Comparison of ENCODE assay signal across 18 cellular contexts in the genomic region with DNA sequence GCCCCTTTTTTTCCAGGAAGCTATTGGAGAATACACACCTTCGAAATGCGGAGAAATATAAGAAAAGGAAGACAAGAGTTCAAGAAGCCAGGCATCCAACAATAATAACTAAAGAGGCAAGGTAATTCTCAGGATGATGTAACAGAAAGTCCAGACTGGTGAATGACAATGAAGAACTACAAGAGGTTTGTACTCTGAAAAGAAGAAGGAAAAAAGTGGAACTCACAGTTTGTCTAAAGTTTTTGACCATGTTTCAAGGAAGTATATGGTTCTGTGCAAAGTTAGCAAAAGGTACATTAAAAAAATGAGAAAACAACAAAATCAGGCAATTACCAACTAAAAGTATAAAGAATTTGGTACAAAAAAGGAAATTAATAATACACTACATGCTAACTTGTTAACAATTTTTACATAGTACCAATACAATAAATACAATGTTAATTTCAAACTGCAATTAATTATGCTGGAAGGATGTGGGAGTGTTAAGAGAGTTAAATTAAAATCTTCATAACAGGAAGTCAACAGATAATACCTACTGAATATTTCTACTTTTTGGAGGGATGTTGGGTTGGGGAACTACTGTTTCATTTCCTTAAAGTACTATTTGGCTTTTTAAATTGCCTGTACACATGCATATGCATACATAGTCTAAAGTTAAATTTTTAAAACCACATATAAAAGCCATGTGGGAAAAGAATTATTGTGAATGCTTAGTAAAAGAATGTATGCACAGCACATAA. TPM values are rescaled to one million over a fixed set of nuclear protein-coding genes. Genes with fewer than 3 reads are reported as not detected.
DNase-seq lines count a peak whose midpoint lies in the region; ATAC-seq and TF ChIP-seq lines count a peak whose summit lies in the region.
"Had no signal": no experiment of that assay in that cellular context is flagged by ENCODE, and none has a peak within 500 bp of the region (broad histone marks: within the 10 kb centered on the region; RNA-seq: fewer than 3 reads in every experiment).

No MANE protein-coding gene starts in this region.

- H3K9me3 ChIP-seq in SK-N-SH, result no peaks in the 10 kb centered on the region
- H3K9me3 ChIP-seq in SJCRH30 (replicated peaks), result no peaks in the 10 kb centered on the region
- H3K9me3 ChIP-seq: lower lobe of right lung, prostate gland, tibial artery had no signal

- TF ChIP-seq RAD21 in SK-N-SH (IDR thresholded peaks at IDR 0.05; ENCODE audit: low read length), result no peak

- no peak for TF ChIP-seq EP300 in SK-N-SH (IDR thresholded peaks at IDR 0.05; ENCODE audit: borderline replicate concordance in 1 of 2, low read depth in 1 of 2, low read length in 1 of 2)

- peak overlapping the region in 1 of 2 experiments; percentile 90; a peak in 2 of 4 replicates for H3K27ac ChIP-seq in SK-N-SH (ENCODE audit: low read depth in 2 of 2, low read length in 1 of 2)
- no peak overlapping the region for H3K27ac ChIP-seq in SJCRH30
- H3K27ac ChIP-seq: 22Rv1, prostate gland, tibial artery had no signal

- no peaks in the 10 kb centered on the region for H4K20me1 ChIP-seq in SK-N-SH (ENCODE audit: insufficient read depth)

- H3K27ac Mint-ChIP-seq in activated B cell treated with CpG ODN at 0.5 μM for 24 hours, result peak overlapping the region; percentile 91
- peak overlapping the region; percentile 26 for H3K27ac Mint-ChIP-seq in stimulated activated naive B cell treated with anti-CD40 and anti-IgM and Interleukin-4, amounts not matched to agents 10 μg/mL and 1 μg/mL and 100 μg/mL, for 72 hours

- H3K79me2 ChIP-seq in SK-N-SH (ENCODE audit: insufficient read depth), result no peaks in the 10 kb centered on the region

- WGBS in SK-N-SH (ENCODE audit: low lambda C conversion rate), result 42% methylated on average over 2 of the region's 2 CpGs

- no peak overlapping the region for H3K4me2 ChIP-seq in SK-N-SH

- H3K4me1 ChIP-seq in SK-N-SH (ENCODE audit: control insufficient read depth in 1 of 2, insufficient read depth in 2 of 2, low read depth in 1 of 2, low read length in 1 of 2) (peaks cover 5 to 7% of the 10 kb centered on the region in 2 experiments; a peak in 2 of 4 replicates), SJCRH30 (peaks cover 23% of the 10 kb centered on the region)
- H3K4me1 ChIP-seq: prostate gland, tibial artery had no signal

- CTCF ChIA-PET in SK-N-SH (lab: Yijun Ruan, JAX), result no interaction called here
- CTCF ChIA-PET in activated B cell treated with CpG ODN at 0.5 μM for 24 hours (lab: Charles Lee), result interaction anchor here (0.5 kb wide), 1 partner anchor 96 kb away, joined by 3 read pairs; no protein-coding TSS in a partner anchor

- H3K4me3 Mint-ChIP-seq in activated B cell treated with CpG ODN at 0.5 μM for 24 hours, result no peak overlapping the region
- H3K4me3 Mint-ChIP-seq in stimulated activated naive B cell treated with anti-CD40 and anti-IgM and Interleukin-4, amounts not matched to agents 10 μg/mL and 1 μg/mL and 100 μg/mL, for 72 hours, result no peak overlapping the region

- H3K36me3 Mint-ChIP-seq in activated B cell treated with CpG ODN at 0.5 μM for 24 hours (ENCODE audit: low read depth), result no peaks in the 10 kb centered on the region
- H3K36me3 Mint-ChIP-seq in stimulated activated naive B cell treated with anti-CD40 and anti-IgM and Interleukin-4, amounts not matched to agents 10 μg/mL and 1 μg/mL and 100 μg/mL, for 72 hours, result peaks cover 0 to 3% of the 10 kb centered on the region in 2 donors

- H3K36me3 ChIP-seq in SK-N-SH (replicated peaks in 1 of 2; ENCODE audit: control insufficient read depth in 1 of 2, insufficient read depth in 2 of 2, low read length in 1 of 2), result no peaks in the 10 kb centered on the region
- no peaks in the 10 kb centered on the region for H3K36me3 ChIP-seq in SJCRH30
- H3K36me3 ChIP-seq: cardiac muscle cell, lower lobe of right lung, prostate gland, tibial artery had no signal

- no peaks in the 10 kb centered on the region for H3K9me3 Mint-ChIP-seq in activated B cell treated with CpG ODN at 0.5 μM for 24 hours
- H3K9me3 Mint-ChIP-seq in stimulated activated naive B cell treated with anti-CD40 and anti-IgM and Interleukin-4, amounts not matched to agents 10 μg/mL and 1 μg/mL and 100 μg/mL, for 72 hours, result peaks cover 0 to 4% of the 10 kb centered on the region in 2 donors

- DNase-seq in SK-N-SH, result no peak
- DNase-seq in NOMO-1 (lab: John Stamatoyannopoulos, UW; ENCODE audit: unreplicated experiment in 2 of 2), result peak; percentile 39 to 74
- no peak for DNase-seq in activated B cell treated with CpG ODN at 0.5 μM for 24 hours
- DNase-seq in stimulated activated naive B cell treated with anti-CD40 and anti-IgM and Interleukin-4, amounts not matched to agents 10 μg/mL and 1 μg/mL and 100 μg/mL, for 72 hours, result no peak
- no peak for DNase-seq in SJCRH30
- DNase-seq: C1 segment of cervical spinal cord, DMS79, lower lobe of right lung, NCI-H1092 treated with DMSO at 0.1 percent for 48 hours, NCI-H526 treated with DMSO at 0.1 percent for 48 hours, small intestine, tibial artery had no signal

- ATAC-seq in SK-N-SH treated with all-trans-retinoic acid at 6 μM for 48 hours (no peak), activated B cell treated with CpG ODN at 0.5 μM for 24 hours (ENCODE audit: low read depth) (peak; percentile 49), GM21737 (IDR thresholded peaks at IDR 0.05; ENCODE audit: unreplicated experiment) (no peak), HG02763 (IDR thresholded peaks at IDR 0.05; ENCODE audit: unreplicated experiment) (no peak)
- no peak for ATAC-seq in stimulated activated naive B cell treated with anti-CD40 and anti-IgM and Interleukin-4, amounts not matched to agents 10 μg/mL and 1 μg/mL and 100 μg/mL, for 72 hours (replicated peaks)

- H3K4me1 Mint-ChIP-seq in activated B cell treated with CpG ODN at 0.5 μM for 24 hours, result peaks cover 26% of the 10 kb centered on the region
- peaks cover 15 to 28% of the 10 kb centered on the region in 2 donors for H3K4me1 Mint-ChIP-seq in stimulated activated naive B cell treated with anti-CD40 and anti-IgM and Interleukin-4, amounts not matched to agents 10 μg/mL and 1 μg/mL and 100 μg/mL, for 72 hours

- H3K27me3 Mint-ChIP-seq in activated B cell treated with CpG ODN at 0.5 μM for 24 hours, result no peaks in the 10 kb centered on the region
- no peaks in the 10 kb centered on the region for H3K27me3 Mint-ChIP-seq in stimulated activated naive B cell treated with anti-CD40 and anti-IgM and Interleukin-4, amounts not matched to agents 10 μg/mL and 1 μg/mL and 100 μg/mL, for 72 hours

- no peaks in the 10 kb centered on the region for H3K9me2 ChIP-seq in SK-N-SH

- intact Hi-C loops in activated B cell treated with CpG ODN at 0.5 μM for 24 hours (cut with micrococcal nuclease), result loop anchor here (1.0 kb wide), 1 partner anchor 9 kb away; no protein-coding TSS in a partner anchor

- H3K27me3 ChIP-seq in SK-N-SH (ENCODE audit: insufficient read depth) (peaks cover 10% of the 10 kb centered on the region; the same call in 1 of the 2 replicates), SJCRH30 (no peaks in the 10 kb centered on the region)
- H3K27me3 ChIP-seq: cardiac muscle cell, tibial artery had no signal

- H3K4me3 ChIP-seq in SK-N-SH (ENCODE audit: low read depth in 2 of 2, low read length in 1 of 2) (no peak overlapping the region), SJCRH30 (no peak overlapping the region)
- H3K4me3 ChIP-seq: cardiac muscle cell, lower lobe of right lung, prostate gland, tibial artery had no signal

- H3K9ac ChIP-seq in SK-N-SH, result no peak overlapping the region

- TF ChIP-seq CTCF in SK-N-SH (IDR thresholded peaks at IDR 0.05) (no peak), activated B cell treated with CpG ODN at 0.5 μM for 24 hours (IDR thresholded peaks at IDR 0.05) (no peak)

- H2AFZ ChIP-seq in SK-N-SH (ENCODE audit: low read depth), result peak overlapping the region; percentile 43; the same call in 1 of the 2 replicates

- peaks cover 8% of the 10 kb centered on the region for H3F3A ChIP-seq in SK-N-SH (replicated peaks; ENCODE audit: insufficient read depth)

- POLR2A ChIA-PET in SK-N-SH (lab: Yijun Ruan, JAX) (no interaction called here), activated B cell treated with CpG ODN at 0.5 μM for 24 hours (lab: Charles Lee) (interaction anchor here (1.1 to 3.6 kb wide), 2 partner anchors 10 to 13 kb away, joined by 3 to 59 read pairs; a partner anchor contains a TSS)

TF ChIP-seq in SK-N-SH, 30 proteins besides CTCF, POLR2A, EP300 and RAD21 (continues in another document):
- TF ChIP-seq SMC3 (IDR thresholded peaks at IDR 0.05; ENCODE audit: low read depth, low read length) (no peak), GATA2 (CRISPR knock-in tag; IDR thresholded peaks at IDR 0.05) (no peak), FOXM1 (IDR thresholded peaks at IDR 0.05; ENCODE audit: low read depth) (no peak), TAF1 (IDR thresholded peaks at IDR 0.05; ENCODE audit: borderline replicate concordance, low read depth, low read length) (no peak), SIN3A (IDR thresholded peaks at IDR 0.05; ENCODE audit: borderline replicate concordance, low read depth, low read length) (no peak)

TF ChIP-seq in SK-N-SH treated with all-trans-retinoic acid at 6 μM for 48 hours, 23 proteins besides CTCF, POLR2A, EP300 and RAD21:
- TF ChIP-seq, protein P1, sequence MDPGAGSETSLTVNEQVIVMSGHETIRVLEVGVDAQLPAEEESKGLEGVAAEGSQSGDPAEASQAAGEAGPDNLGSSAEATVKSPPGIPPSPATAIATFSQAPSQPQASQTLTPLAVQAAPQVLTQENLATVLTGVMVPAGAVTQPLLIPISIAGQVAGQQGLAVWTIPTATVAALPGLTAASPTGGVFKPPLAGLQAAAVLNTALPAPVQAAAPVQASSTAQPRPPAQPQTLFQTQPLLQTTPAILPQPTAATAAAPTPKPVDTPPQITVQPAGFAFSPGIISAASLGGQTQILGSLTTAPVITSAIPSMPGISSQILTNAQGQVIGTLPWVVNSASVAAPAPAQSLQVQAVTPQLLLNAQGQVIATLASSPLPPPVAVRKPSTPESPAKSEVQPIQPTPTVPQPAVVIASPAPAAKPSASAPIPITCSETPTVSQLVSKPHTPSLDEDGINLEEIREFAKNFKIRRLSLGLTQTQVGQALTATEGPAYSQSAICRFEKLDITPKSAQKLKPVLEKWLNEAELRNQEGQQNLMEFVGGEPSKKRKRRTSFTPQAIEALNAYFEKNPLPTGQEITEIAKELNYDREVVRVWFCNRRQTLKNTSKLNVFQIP (CRISPR knock-in tag; IDR thresholded peaks at IDR 0.05; ENCODE audit: borderline replicate concordance, low read depth), result no peak
- TF ChIP-seq ARNTL (CRISPR knock-in tag; IDR thresholded peaks at IDR 0.05; ENCODE audit: borderline replicate concordance, low read depth), result no peak
- no peak for TF ChIP-seq ZNF70 (CRISPR knock-in tag; IDR thresholded peaks at IDR 0.05)
- TF ChIP-seq ZC3H10 (CRISPR knock-in tag; IDR thresholded peaks at IDR 0.05), result no peak
- TF ChIP-seq ESRRG (CRISPR knock-in tag; IDR thresholded peaks at IDR 0.05), result no peak
TF ChIP-seq in SK-N-SH treated with all-trans-retinoic acid at 6 μM for 48 hours: peak in this region for 0.

RNA-seq across cellular contexts. Expression of a gene that starts 12.9 kb away (rescaled TPM):
- polyA plus RNA-seq in SK-N-SH (2012; rRNA removed), result 10.4 and 14.7 TPM in 2 replicates
- polyA plus RNA-seq in SK-N-SH (2012; cell fraction: cytosol; rRNA removed), result 20.5 and 23.6 TPM in 2 replicates
- polyA plus RNA-seq in SK-N-SH (2012; cell fraction: nucleus; rRNA removed), result 6.6 and 8.8 TPM in 2 replicates
- total RNA-seq in activated B cell treated with CpG ODN at 0.5 μM for 24 hours, result 90.9 and 91.1 TPM in 2 replicates
- 22.3 and 22.9 TPM in 2 replicates for total RNA-seq in SJCRH30 (2014; rRNA removed; shearing (Covaris generic))

Comparison
In these comparisons a context has a peak if more than half of its experiments do, and no peak if none do; other contexts are left out.
1. DNase-seq: peak in NOMO-1 (2 of 2); none in SK-N-SH (single experiment), activated B cell treated with CpG ODN at 0.5 μM for 24 hours (single experiment), stimulated activated naive B cell treated with anti-CD40 and anti-IgM and Interleukin-4, amounts not matched to agents 10 μg/mL and 1 μg/mL and 100 μg/mL, for 72 hours (single experiment) and SJCRH30 (0 of 2).